ENCODE assay signal across 16 cellular contexts in genomic region chr10:124448696-124449169, GRCh38. TPM values are rescaled to one million over a fixed set of nuclear protein-coding genes. Genes with fewer than 3 reads are reported as not detected.
DNase-seq lines count a peak whose midpoint lies in the region; ATAC-seq lines count a peak whose summit lies in the region.
"Had no signal": no experiment of that assay in that cellular context is flagged by ENCODE, and none has a peak within 500 bp of the region (broad histone marks: within the 10 kb centered on the region; RNA-seq: fewer than 3 reads in every experiment).

No MANE protein-coding gene starts in this region.

- no peak overlapping the region for H3K27ac ChIP-seq in iPS-20b (ENCODE audit: low read length)
- H3K27ac ChIP-seq in skeletal muscle tissue (ENCODE audit: low read depth, low read length), result no peak overlapping the region
- H3K27ac ChIP-seq: gastroesophageal sphincter had no signal

- intact Hi-C loops in activated T-helper 1 cell treated with anti-CD3 and anti-CD28 coated beads, Interleukin-12 subunit alpha, Interleukin-12 subunit beta, Interleukin-2, Interleukin-4 antibody, amounts not matched to agents 30 ng/mL and 10 ng/mL and 1 ng/mL, durations not matched to agents 14 hours and 24 hours and 36 hours (cut with micrococcal nuclease), result loop anchor here (5.0 kb wide), 1 partner anchor 1306 kb away; no protein-coding TSS in a partner anchor

- H3K27me3 ChIP-seq in iPS-20b (ENCODE audit: insufficient read depth, low read length), result peaks cover 86% of the 10 kb centered on the region
- H3K27me3 ChIP-seq in skeletal muscle tissue (ENCODE audit: control insufficient read depth in 3 of 3, insufficient read depth in 3 of 3, low read length in 3 of 3), result peaks cover 67 to 74% (median 72%) of the 10 kb centered on the region in 3 donors

- H3K9ac ChIP-seq in iPS-20b (ENCODE audit: low read depth, low read length) (no peak overlapping the region; the same call in 1 of the 2 replicates), skeletal muscle tissue (ENCODE audit: low read depth in 1 of 3, low read length in 3 of 3) (no peak overlapping the region)

- H3K4me1 ChIP-seq in iPS-20b (ENCODE audit: insufficient read depth, low read length) (peaks cover 26% of the 10 kb centered on the region; the same call in 1 of the 2 replicates), skeletal muscle tissue (ENCODE audit: control insufficient read depth in 3 of 3, insufficient read depth in 3 of 3, low read length in 3 of 3) (peaks cover 11 to 19% (median 17%) of the 10 kb centered on the region in 3 donors)

- no peaks in the 10 kb centered on the region for H3K9me3 Mint-ChIP-seq in activated T-cell treated with anti-CD3 and anti-CD28 coated beads, Interleukin-2, amount 50 U/mL, for 4 hours
- no peaks in the 10 kb centered on the region for H3K9me3 Mint-ChIP-seq in activated T-helper 1 cell treated with anti-CD3 and anti-CD28 coated beads, Interleukin-12 subunit alpha, Interleukin-12 subunit beta, Interleukin-2, Interleukin-4 antibody, amounts not matched to agents 30 ng/mL and 10 ng/mL and 1 ng/mL, durations not matched to agents 14 hours and 24 hours and 36 hours
- H3K9me3 Mint-ChIP-seq: dendritic cell treated with granulocyte-macrophage colony-stimulating factor and Interleukin-4, amounts not matched to agents 40 ng/mL and 50 ng/mL, for 4 days had no signal

- H3K4me3 Mint-ChIP-seq in activated T-cell treated with anti-CD3 and anti-CD28 coated beads, Interleukin-2, amount 50 U/mL, for 4 hours, result peak overlapping the region; percentile 29
- H3K4me3 Mint-ChIP-seq in activated T-helper 1 cell treated with anti-CD3 and anti-CD28 coated beads, Interleukin-12 subunit alpha, Interleukin-12 subunit beta, Interleukin-2, Interleukin-4 antibody, amounts not matched to agents 30 ng/mL and 10 ng/mL and 1 ng/mL, durations not matched to agents 14 hours and 24 hours and 36 hours, result no peak overlapping the region
- H3K4me3 Mint-ChIP-seq: dendritic cell treated with granulocyte-macrophage colony-stimulating factor and Interleukin-4, amounts not matched to agents 40 ng/mL and 50 ng/mL, for 4 days had no signal

- no peak for ATAC-seq in activated T-cell treated with anti-CD3 and anti-CD28 coated beads, Interleukin-2, amount 50 U/mL, for 4 hours
- no peak for ATAC-seq in HG03457 (IDR thresholded peaks at IDR 0.05; ENCODE audit: unreplicated experiment)
- ATAC-seq: gastroesophageal sphincter had no signal

- H3K4me1 Mint-ChIP-seq in activated T-cell treated with anti-CD3 and anti-CD28 coated beads, Interleukin-2, amount 50 U/mL, for 4 hours (ENCODE audit: low read depth), result peaks cover 24% of the 10 kb centered on the region
- H3K4me1 Mint-ChIP-seq in activated T-helper 1 cell treated with anti-CD3 and anti-CD28 coated beads, Interleukin-12 subunit alpha, Interleukin-12 subunit beta, Interleukin-2, Interleukin-4 antibody, amounts not matched to agents 30 ng/mL and 10 ng/mL and 1 ng/mL, durations not matched to agents 14 hours and 24 hours and 36 hours (ENCODE audit: low read depth), result peaks cover 6% of the 10 kb centered on the region

- H3K9me3 ChIP-seq in iPS-20b (ENCODE audit: insufficient read depth, low read depth, low read length) (no peaks in the 10 kb centered on the region), skeletal muscle tissue (ENCODE audit: control insufficient read depth in 3 of 3, low read length in 3 of 3) (no peaks in the 10 kb centered on the region)
- H3K9me3 ChIP-seq: gastroesophageal sphincter had no signal

- no peak for DNase-seq in activated T-cell treated with anti-CD3 and anti-CD28 coated beads, Interleukin-2, amount 50 U/mL, for 4 hours
- DNase-seq in activated T-cell treated with anti-CD3 and anti-CD28 coated beads for 4 hours (no peak), T-helper 1 cell (no peak), GM19238 (ENCODE audit: insufficient read length, low spot score) (no peak)
- no peak for DNase-seq in activated T-helper 1 cell treated with anti-CD3 and anti-CD28 coated beads, Interleukin-12 subunit alpha, Interleukin-12 subunit beta, Interleukin-2, Interleukin-4 antibody, amounts not matched to agents 30 ng/mL and 10 ng/mL and 1 ng/mL, durations not matched to agents 14 hours and 24 hours and 36 hours (ENCODE audit: low spot score)
- DNase-seq: activated CD4-positive, CD25-positive, alpha-beta regulatory T cell; activated gamma-delta T cell; NCI-H1105 treated with DMSO at 0.1 percent for 48 hours; NCI-H524 had no signal

- H3K27ac Mint-ChIP-seq in activated T-helper 1 cell treated with anti-CD3 and anti-CD28 coated beads, Interleukin-12 subunit alpha, Interleukin-12 subunit beta, Interleukin-2, Interleukin-4 antibody, amounts not matched to agents 30 ng/mL and 10 ng/mL and 1 ng/mL, durations not matched to agents 14 hours and 24 hours and 36 hours, result peak overlapping the region; percentile 55
- H3K27ac Mint-ChIP-seq: dendritic cell treated with granulocyte-macrophage colony-stimulating factor and Interleukin-4, amounts not matched to agents 40 ng/mL and 50 ng/mL, for 4 days had no signal

- H3K36me3 ChIP-seq in iPS-20b (ENCODE audit: insufficient read depth, low read depth, low read length) (0 out of 2 replicates have a peak, but pooled peaks cover 8% of the 10 kb centered on the region), skeletal muscle tissue (ENCODE audit: control insufficient read depth in 3 of 3, insufficient read depth in 3 of 3, low read length in 3 of 3) (no peaks in the 10 kb centered on the region)
- H3K36me3 ChIP-seq: gastroesophageal sphincter had no signal

- peaks cover 78% of the 10 kb centered on the region for H3K27me3 Mint-ChIP-seq in activated T-cell treated with anti-CD3 and anti-CD28 coated beads, Interleukin-2, amount 50 U/mL, for 4 hours (ENCODE audit: low read depth)
- H3K27me3 Mint-ChIP-seq in activated T-helper 1 cell treated with anti-CD3 and anti-CD28 coated beads, Interleukin-12 subunit alpha, Interleukin-12 subunit beta, Interleukin-2, Interleukin-4 antibody, amounts not matched to agents 30 ng/mL and 10 ng/mL and 1 ng/mL, durations not matched to agents 14 hours and 24 hours and 36 hours (ENCODE audit: insufficient read depth), result peaks cover 82% of the 10 kb centered on the region

- H3K4me3 ChIP-seq in iPS-20b (ENCODE audit: low read length) (peak overlapping the region; percentile 66), skeletal muscle tissue (ENCODE audit: low read length in 3 of 3) (peak overlapping the region in 2 of 3 donors; percentile 27 to 29)

- no peaks in the 10 kb centered on the region for H3K36me3 Mint-ChIP-seq in activated T-cell treated with anti-CD3 and anti-CD28 coated beads, Interleukin-2, amount 50 U/mL, for 4 hours (ENCODE audit: insufficient read depth)
- no peaks in the 10 kb centered on the region for H3K36me3 Mint-ChIP-seq in activated T-helper 1 cell treated with anti-CD3 and anti-CD28 coated beads, Interleukin-12 subunit alpha, Interleukin-12 subunit beta, Interleukin-2, Interleukin-4 antibody, amounts not matched to agents 30 ng/mL and 10 ng/mL and 1 ng/mL, durations not matched to agents 14 hours and 24 hours and 36 hours (ENCODE audit: low read depth)

RNA-seq across cellular contexts. Expression of gene NKX1-2, which starts 1.1 kb away (rescaled TPM):
- total RNA-seq in activated T-cell treated with anti-CD3 and anti-CD28 coated beads, Interleukin-2, amount 50 U/mL, for 4 hours, result not detected
- total RNA-seq in activated T-helper 1 cell treated with anti-CD3 and anti-CD28 coated beads, Interleukin-12 subunit alpha, Interleukin-12 subunit beta, Interleukin-2, Interleukin-4 antibody, amounts not matched to agents 30 ng/mL and 10 ng/mL and 1 ng/mL, durations not matched to agents 14 hours and 24 hours and 36 hours, result not detected in 2 replicates
- total RNA-seq in skeletal muscle tissue, result not detected
- total RNA-seq: lung microvascular endothelial cell, renal cortical epithelial cell had no signal

RNA-seq across cellular contexts. Expression of gene LHPP, which starts 12.9 kb away (rescaled TPM):
- 1 to 10 TPM; 2.5 to 3.3 (median 3.2) TPM for total RNA-seq in activated T-cell treated with anti-CD3 and anti-CD28 coated beads, Interleukin-2, amount 50 U/mL, for 4 hours
- 4.6 and 5.0 TPM in 2 replicates for total RNA-seq in activated T-helper 1 cell treated with anti-CD3 and anti-CD28 coated beads, Interleukin-12 subunit alpha, Interleukin-12 subunit beta, Interleukin-2, Interleukin-4 antibody, amounts not matched to agents 30 ng/mL and 10 ng/mL and 1 ng/mL, durations not matched to agents 14 hours and 24 hours and 36 hours
- 4.2 TPM for total RNA-seq in skeletal muscle tissue

RNA-seq across cellular contexts. Expression of gene OAT, which starts 30.0 kb away (rescaled TPM):
- total RNA-seq in activated T-cell treated with anti-CD3 and anti-CD28 coated beads, Interleukin-2, amount 50 U/mL, for 4 hours, result 10 to 100 TPM; 42.9 to 50.5 (median 46.8) TPM
- total RNA-seq in activated T-helper 1 cell treated with anti-CD3 and anti-CD28 coated beads, Interleukin-12 subunit alpha, Interleukin-12 subunit beta, Interleukin-2, Interleukin-4 antibody, amounts not matched to agents 30 ng/mL and 10 ng/mL and 1 ng/mL, durations not matched to agents 14 hours and 24 hours and 36 hours, result 35.6 and 37.9 TPM in 2 replicates
- total RNA-seq in skeletal muscle tissue, result 106 TPM
